10 cellular contexts compared by ENCODE assay signal in genomic region chr17:45042346-45043120, GRCh38. TPM values are rescaled to one million over a fixed set of nuclear protein-coding genes. Genes with fewer than 3 reads are reported as not detected.
DNase-seq lines count a peak whose midpoint lies in the region; ATAC-seq, FAIRE-seq and TF ChIP-seq lines count a peak whose summit lies in the region.
"Had no signal": no experiment of that assay in that cellular context is flagged by ENCODE, and none has a peak within 500 bp of the region (broad histone marks: within the 10 kb centered on the region; RNA-seq: fewer than 3 reads in every experiment).

No MANE protein-coding gene starts in this region.

- CTCF ChIA-PET in activated naive CD4-positive, alpha-beta T cell treated with anti-CD3 and anti-CD28 coated beads for 36 hours (lab: Charles Lee), result interaction anchor here (0.6 to 1.3 kb wide), 5 partner anchors 11 to 139 kb away, joined by 3 to 5 read pairs (median 3); partner anchors contain the start of gene ACBD4
- CTCF ChIA-PET in endothelial cell of umbilical vein (lab: Charles Lee), result interaction anchor here (0.9 kb wide), 1 partner anchor 8 kb away, joined by 3 read pairs; no protein-coding TSS in a partner anchor

- no peak overlapping the region for H3K9ac ChIP-seq in endothelial cell of umbilical vein (replicated peaks; ENCODE audit: extremely low read depth, insufficient read depth, low read length)

- H3K4me3 Mint-ChIP-seq in activated naive CD4-positive, alpha-beta T cell treated with anti-CD3 and anti-CD28 coated beads, Interleukin-2, amount 50 U/mL, for 24 hours, result no peak overlapping the region
- no peak overlapping the region for H3K4me3 Mint-ChIP-seq in activated naive CD4-positive, alpha-beta T cell treated with anti-CD3 and anti-CD28 coated beads for 36 hours
- no peak overlapping the region for H3K4me3 Mint-ChIP-seq in stimulated activated effector memory CD8-positive, alpha-beta T cell treated with anti-CD3 and anti-CD28 coated beads, Interleukin-12 subunit alpha, Interleukin-12 subunit beta, amount 100 ng/mL, for 72 hours

- H3K9me1 ChIP-seq in endothelial cell of umbilical vein (replicated peaks; ENCODE audit: control insufficient read depth, extremely low read depth, insufficient read depth, low read length), result no peaks in the 10 kb centered on the region

- ATAC-seq in stimulated activated effector memory CD8-positive, alpha-beta T cell treated with anti-CD3 and anti-CD28 coated beads, Interleukin-12 subunit alpha, Interleukin-12 subunit beta, amount 100 ng/mL, for 72 hours, result no peak
- no peak for ATAC-seq in GM18873 (IDR thresholded peaks at IDR 0.05; ENCODE audit: low FRiP score, unreplicated experiment)
- ATAC-seq in aorta (ENCODE audit: low FRiP score), result no peak

- POLR2A ChIA-PET in endothelial cell of umbilical vein (lab: Charles Lee), result interaction anchor here (0.6 kb wide), 1 partner anchor 115 kb away, joined by 3 read pairs; no protein-coding TSS in a partner anchor

- peaks cover 4% of the 10 kb centered on the region for H3K79me2 ChIP-seq in endothelial cell of umbilical vein (ENCODE audit: control insufficient read depth, insufficient read depth, low read length)

- peaks cover 41% of the 10 kb centered on the region for H3K4me1 Mint-ChIP-seq in activated naive CD4-positive, alpha-beta T cell treated with anti-CD3 and anti-CD28 coated beads, Interleukin-2, amount 50 U/mL, for 24 hours
- H3K4me1 Mint-ChIP-seq in activated naive CD4-positive, alpha-beta T cell treated with anti-CD3 and anti-CD28 coated beads for 36 hours (ENCODE audit: low read depth), result peaks cover 35% of the 10 kb centered on the region
- H3K4me1 Mint-ChIP-seq in stimulated activated effector memory CD8-positive, alpha-beta T cell treated with anti-CD3 and anti-CD28 coated beads, Interleukin-12 subunit alpha, Interleukin-12 subunit beta, amount 100 ng/mL, for 72 hours, result peaks cover 32% of the 10 kb centered on the region

- no peak overlapping the region for H3K4me2 ChIP-seq in endothelial cell of umbilical vein (ENCODE audit: insufficient read depth, low read length)

- no peaks in the 10 kb centered on the region for H3K36me3 Mint-ChIP-seq in activated naive CD4-positive, alpha-beta T cell treated with anti-CD3 and anti-CD28 coated beads, Interleukin-2, amount 50 U/mL, for 24 hours
- peaks cover 6% of the 10 kb centered on the region for H3K36me3 Mint-ChIP-seq in activated naive CD4-positive, alpha-beta T cell treated with anti-CD3 and anti-CD28 coated beads for 36 hours (ENCODE audit: low read depth)
- no peaks in the 10 kb centered on the region for H3K36me3 Mint-ChIP-seq in stimulated activated effector memory CD8-positive, alpha-beta T cell treated with anti-CD3 and anti-CD28 coated beads, Interleukin-12 subunit alpha, Interleukin-12 subunit beta, amount 100 ng/mL, for 72 hours

- dilution Hi-C loops in endothelial cell of umbilical vein (cut with MboI; ENCODE audit: extremely low pct_ligation_motif_present, low sequenced_read_pairs), result no loop called here

- 68 to 72% methylated on average over 11 of the region's 11 CpGs for WGBS in aorta, 2 donors

- no peaks in the 10 kb centered on the region for H3K27me3 ChIP-seq in endothelial cell of umbilical vein (ENCODE audit: control insufficient read depth in 2 of 2, insufficient read depth in 2 of 2, low read length in 2 of 2)
- H3K27me3 ChIP-seq in aorta (ENCODE audit: control insufficient read depth in 1 of 2, insufficient read depth in 2 of 2, low read length in 1 of 2), result no peaks in the 10 kb centered on the region
- H3K27me3 ChIP-seq: ascending aorta had no signal

- H3K9me3 ChIP-seq in endothelial cell of umbilical vein (replicated peaks; ENCODE audit: control insufficient read depth, insufficient read depth, low read length) (no peaks in the 10 kb centered on the region), aorta (ENCODE audit: control insufficient read depth, low read length) (no peaks in the 10 kb centered on the region)
- H3K9me3 ChIP-seq: ascending aorta had no signal

- H3K36me3 ChIP-seq in endothelial cell of umbilical vein (ENCODE audit: control insufficient read depth in 2 of 2, extremely low read depth in 1 of 2, insufficient read depth in 2 of 2, low read length in 2 of 2) (no peaks in the 10 kb centered on the region), aorta (ENCODE audit: control insufficient read depth in 1 of 2, insufficient read depth in 2 of 2, low read length in 1 of 2) (no peaks in the 10 kb centered on the region)
- H3K36me3 ChIP-seq: ascending aorta had no signal

- H3K27ac ChIP-seq in endothelial cell of umbilical vein (ENCODE audit: insufficient read depth, low read depth, low read length) (no peak overlapping the region), aorta (ENCODE audit: low read depth in 1 of 2, low read length in 2 of 2) (no peak overlapping the region)
- H3K27ac ChIP-seq: ascending aorta had no signal

- no peak overlapping the region for H2AFZ ChIP-seq in endothelial cell of umbilical vein (ENCODE audit: low read depth, low read length)

- intact Hi-C loops in activated naive CD4-positive, alpha-beta T cell treated with anti-CD3 and anti-CD28 coated beads for 36 hours (cut with micrococcal nuclease), result no loop called here
- intact Hi-C loops in endothelial cell of umbilical vein (cut with micrococcal nuclease), result no loop called here
- intact Hi-C loops in aorta (cut with DNase I), result no loop called here

- no peaks in the 10 kb centered on the region for H4K20me1 ChIP-seq in endothelial cell of umbilical vein (replicated peaks; ENCODE audit: control insufficient read depth, extremely low read depth, insufficient read depth, low read length)

- H3K27me3 Mint-ChIP-seq in activated naive CD4-positive, alpha-beta T cell treated with anti-CD3 and anti-CD28 coated beads, Interleukin-2, amount 50 U/mL, for 24 hours, result no peaks in the 10 kb centered on the region
- H3K27me3 Mint-ChIP-seq in activated naive CD4-positive, alpha-beta T cell treated with anti-CD3 and anti-CD28 coated beads for 36 hours (ENCODE audit: low read depth), result no peaks in the 10 kb centered on the region

- H3K27ac Mint-ChIP-seq in activated naive CD4-positive, alpha-beta T cell treated with anti-CD3 and anti-CD28 coated beads, Interleukin-2, amount 50 U/mL, for 24 hours, result peak overlapping the region; percentile 30
- no peak overlapping the region for H3K27ac Mint-ChIP-seq in activated naive CD4-positive, alpha-beta T cell treated with anti-CD3 and anti-CD28 coated beads for 36 hours
- peak overlapping the region; percentile 61 for H3K27ac Mint-ChIP-seq in stimulated activated effector memory CD8-positive, alpha-beta T cell treated with anti-CD3 and anti-CD28 coated beads, Interleukin-12 subunit alpha, Interleukin-12 subunit beta, amount 100 ng/mL, for 72 hours

- no peak for TF ChIP-seq POLR2A in endothelial cell of umbilical vein (IDR thresholded peaks at IDR 0.05; ENCODE audit: low read depth, low read length)

- FAIRE-seq in endothelial cell of umbilical vein (lab: Jason Lieb, UNC), result peak; percentile 24

- no peak for TF ChIP-seq CTCF in endothelial cell of umbilical vein (IDR thresholded peaks at IDR 0.05; ENCODE audit: extremely low read depth in 1 of 2, insufficient read depth in 1 of 2, low read depth in 1 of 2, low read length in 2 of 2)

- H3K4me3 ChIP-seq in endothelial cell of umbilical vein (replicated peaks in 1 of 3; ENCODE audit: insufficient read depth in 1 of 3, low read depth in 1 of 3, low read length in 3 of 3) (no peak overlapping the region), aorta (ENCODE audit: low read length in 2 of 2) (no peak overlapping the region)

- no peaks in the 10 kb centered on the region for H3K9me3 Mint-ChIP-seq in activated naive CD4-positive, alpha-beta T cell treated with anti-CD3 and anti-CD28 coated beads, Interleukin-2, amount 50 U/mL, for 24 hours
- H3K9me3 Mint-ChIP-seq in activated naive CD4-positive, alpha-beta T cell treated with anti-CD3 and anti-CD28 coated beads for 36 hours, result no peaks in the 10 kb centered on the region
- H3K9me3 Mint-ChIP-seq in stimulated activated effector memory CD8-positive, alpha-beta T cell treated with anti-CD3 and anti-CD28 coated beads, Interleukin-12 subunit alpha, Interleukin-12 subunit beta, amount 100 ng/mL, for 72 hours, result no peaks in the 10 kb centered on the region

- no peak for DNase-seq in activated naive CD4-positive, alpha-beta T cell treated with anti-CD3 and anti-CD28 coated beads for 36 hours
- DNase-seq in NCI-H2029 (lab: John Stamatoyannopoulos, UW), result peak; percentile 31
- no peak for DNase-seq in endothelial cell of umbilical vein (ENCODE audit: low read depth, low spot score)
- DNase-seq in stimulated activated effector memory CD8-positive, alpha-beta T cell treated with anti-CD3 and anti-CD28 coated beads, Interleukin-12 subunit alpha, Interleukin-12 subunit beta, amount 100 ng/mL, for 72 hours (ENCODE audit: low spot score in 2 of 2), result no peak
- no peak for DNase-seq in MV-4-11 (lab: John Stamatoyannopoulos, UW)
- no peak for DNase-seq in aorta
- DNase-seq: activated T-cell treated with anti-CD3 and anti-CD28 coated beads for 4 hours had no signal

- H3K4me1 ChIP-seq in endothelial cell of umbilical vein (ENCODE audit: control insufficient read depth, extremely low read depth, insufficient read depth, low read length) (no peaks in the 10 kb centered on the region), aorta (ENCODE audit: control insufficient read depth in 1 of 2, insufficient read depth in 2 of 2, low read length in 2 of 2) (peaks cover 0 to 3% of the 10 kb centered on the region in 2 donors)

- BruUV-seq in endothelial cell of umbilical vein (replicated peaks; lab: Mats Ljungman, UMichigan), result no TSS peak

RNA-seq across cellular contexts. Expression of gene DCAKD, which starts 8.9 kb away (rescaled TPM):
- total RNA-seq in activated naive CD4-positive, alpha-beta T cell treated with anti-CD3 and anti-CD28 coated beads for 36 hours, result 10 to 100 TPM; 38.1 to 38.9 TPM
- total RNA-seq in endothelial cell of umbilical vein, result 29.0 and 30.8 TPM in 2 replicates
- polyA plus RNA-seq in endothelial cell of umbilical vein, result 36.5 and 39.1 TPM in 2 replicates
- polyA plus RNA-seq in endothelial cell of umbilical vein (2011; cell fraction: cytosol; rRNA removed), result 23.9 and 26.3 TPM in 2 replicates
- polyA plus RNA-seq in endothelial cell of umbilical vein (2011; cell fraction: nucleus; rRNA removed), result 21.6 and 23.1 TPM in 2 replicates
- 22.9 and 33.4 TPM in 2 replicates for polyA plus RNA-seq in endothelial cell of umbilical vein (2012)
- polyA minus RNA-seq in endothelial cell of umbilical vein, result 36.0 and 40.5 TPM in 2 replicates
- polyA minus RNA-seq in endothelial cell of umbilical vein (2011; cell fraction: cytosol; rRNA and poly(A)+ RNA removed), result 21.4 TPM
- 11.1 and 17.6 TPM in 2 replicates for polyA minus RNA-seq in endothelial cell of umbilical vein (2011; cell fraction: nucleus; rRNA and poly(A)+ RNA removed)
- 10 to 100 TPM; 22.7 to 33.1 TPM for total RNA-seq in aorta
- 10 to 100 TPM; 14.5 to 20.1 TPM for polyA plus RNA-seq in aorta

RNA-seq across cellular contexts. Expression of gene NMT1, which starts 18.6 kb away (rescaled TPM):
- 100 to 1,000 TPM; 234 to 235 TPM for total RNA-seq in activated naive CD4-positive, alpha-beta T cell treated with anti-CD3 and anti-CD28 coated beads for 36 hours
- total RNA-seq in endothelial cell of umbilical vein, result 126 and 135 TPM in 2 replicates
- 25.7 and 37.6 TPM in 2 replicates for polyA plus RNA-seq in endothelial cell of umbilical vein
- polyA plus RNA-seq in endothelial cell of umbilical vein (2011; cell fraction: cytosol; rRNA removed), result 36.0 and 37.3 TPM in 2 replicates
- 60.2 and 64.7 TPM in 2 replicates for polyA plus RNA-seq in endothelial cell of umbilical vein (2011; cell fraction: nucleus; rRNA removed)
- 101 and 108 TPM in 2 replicates for polyA plus RNA-seq in endothelial cell of umbilical vein (2012)
- polyA minus RNA-seq in endothelial cell of umbilical vein, result 64.6 and 73.8 TPM in 2 replicates
- polyA minus RNA-seq in endothelial cell of umbilical vein (2011; cell fraction: cytosol; rRNA and poly(A)+ RNA removed), result 88.1 TPM
- polyA minus RNA-seq in endothelial cell of umbilical vein (2011; cell fraction: nucleus; rRNA and poly(A)+ RNA removed), result 54.0 and 57.5 TPM in 2 replicates
- total RNA-seq in aorta, result 100 to 1,000 TPM; 103 to 104 TPM
- 100 to 1,000 TPM in 1 of 2 donors, 10 to 100 TPM in 1; 33.8 to 124 TPM for polyA plus RNA-seq in aorta
